16 cellular contexts compared by ENCODE assay signal in genomic region chr2:218003265-218003950, GRCh38. TPM values are rescaled to one million over a fixed set of nuclear protein-coding genes. Genes with fewer than 3 reads are reported as not detected.
DNase-seq lines count a peak whose midpoint lies in the region; ATAC-seq, FAIRE-seq and TF ChIP-seq lines count a peak whose summit lies in the region.
"Had no signal": no experiment of that assay in that cellular context is flagged by ENCODE, and none has a peak within 500 bp of the region (broad histone marks: within the 10 kb centered on the region; RNA-seq: fewer than 3 reads in every experiment).

No MANE protein-coding gene starts in this region.

- H3K27me3 ChIP-seq in pancreas: no peaks in the 10 kb centered on the region

- H3K9me3 ChIP-seq in pancreas: no peaks in the 10 kb centered on the region

- CTCF ChIA-PET in AG04449 (lab: Yijun Ruan, JAX): interaction anchor here (1.1 to 4.1 kb wide), 7 partner anchors 10 to 116 kb away, joined by 3 to 34 read pairs (median 4); partner anchors contain the start of gene RUFY4

- intact Hi-C loops in pancreas (cut with DNase I): no loop called here

- H3K4me1 Mint-ChIP-seq in endothelial cell (ENCODE audit: unreplicated experiment) (peaks cover 23% of the 10 kb centered on the region), immature natural killer cell (no peaks in the 10 kb centered on the region)
- H3K4me1 Mint-ChIP-seq in natural killer cell treated with Interleukin-12 subunit alpha and Interleukin-12 subunit beta and Interleukin-15 and Interleukin-18, amount 100 ng/mL, for 72 hours (ENCODE audit: low read depth in 2 of 2): no peaks in the 10 kb centered on the region
- H3K4me1 Mint-ChIP-seq: activated B cell treated with CpG ODN at 0.5 μM for 24 hours, memory B cell had no signal

- H3K4me3 ChIP-seq in AG04449 (ENCODE audit: low read depth, low read length): peak overlapping the region; percentile 76
- H3K4me3 ChIP-seq in fibroblast of mammary gland (ENCODE audit: control insufficient read depth, low read depth, low read length): peak overlapping the region; percentile 79
- H3K4me3 ChIP-seq in pancreas: peak overlapping the region in 3 of 4 donors; percentile 55 to 63 (median 62)
- H3K4me3 ChIP-seq: GM12878 had no signal

- H3K9me3 Mint-ChIP-seq in endothelial cell (ENCODE audit: unreplicated experiment): no peaks in the 10 kb centered on the region
- no peaks in the 10 kb centered on the region for H3K9me3 Mint-ChIP-seq in immature natural killer cell
- H3K9me3 Mint-ChIP-seq in natural killer cell treated with Interleukin-12 subunit alpha and Interleukin-12 subunit beta and Interleukin-15 and Interleukin-18, amount 100 ng/mL, for 72 hours: no peaks in the 10 kb centered on the region
- H3K9me3 Mint-ChIP-seq: activated B cell treated with CpG ODN at 0.5 μM for 24 hours; activated naive CD4-positive, alpha-beta T cell treated with anti-CD3 and anti-CD28 coated beads for 36 hours; CD8-positive, alpha-beta T cell; memory B cell had no signal

- H3K36me3 ChIP-seq in pancreas: no peaks in the 10 kb centered on the region

- TF ChIP-seq CTCF in AG04449 (IDR thresholded peaks at IDR 0.05; ENCODE audit: insufficient read depth, low read length, missing control alignments) (no peak), fibroblast of mammary gland (conservative IDR thresholded peaks at IDR 0.05; ENCODE audit: control insufficient read depth, insufficient read depth, low read depth, low read length) (no peak), pancreas (IDR thresholded peaks at IDR 0.05) (no peak), endothelial cell (IDR thresholded peaks at IDR 0.05; ENCODE audit: unreplicated experiment) (no peak)

- H3K27me3 Mint-ChIP-seq in endothelial cell (ENCODE audit: unreplicated experiment) (peaks cover 11% of the 10 kb centered on the region), immature natural killer cell (ENCODE audit: low read depth in 3 of 3) (peaks cover 0 to 5% (median 2%) of the 10 kb centered on the region in 3 donors)
- H3K27me3 Mint-ChIP-seq in natural killer cell treated with Interleukin-12 subunit alpha and Interleukin-12 subunit beta and Interleukin-15 and Interleukin-18, amount 100 ng/mL, for 72 hours: peaks cover 13 to 14% of the 10 kb centered on the region in 2 donors

- H3K4me1 ChIP-seq in pancreas: peaks cover 0 to 26% (median 18%) of the 10 kb centered on the region in 3 donors

- DNase-seq in AG04449 (ENCODE audit: low read depth, low spot score) (no peak), RPMI7951 (ENCODE audit: low read depth) (peak; percentile 59), fibroblast of mammary gland (ENCODE audit: low read depth) (peak; percentile 89), pancreas (peak in 3 of 6 donors; percentile 57 to 77 (median 71)), endothelial cell (ENCODE audit: low spot score) (no peak), immature natural killer cell (no peak)
- no peak for DNase-seq in natural killer cell treated with Interleukin-12 subunit alpha and Interleukin-12 subunit beta and Interleukin-15 and Interleukin-18, amount 100 ng/mL, for 72 hours (ENCODE audit: low spot score)
- DNase-seq: activated B cell treated with CpG ODN at 0.5 μM for 24 hours; activated naive CD4-positive, alpha-beta T cell treated with anti-CD3 and anti-CD28 coated beads for 36 hours; CD8-positive, alpha-beta T cell; MM.1S; stimulated activated CD4-positive, alpha-beta T cell treated with anti-CD3 and anti-CD28 coated beads, Interleukin-2, amount 100 ng/mL, for 48 hours had no signal

- POLR2A ChIA-PET in AG04449 (lab: Yijun Ruan, JAX): interaction anchor here (0.6 to 2.7 kb wide), 6 partner anchors 9 to 74 kb away, joined by 3 to 14 read pairs (median 3); no protein-coding TSS in a partner anchor

- H3K27ac Mint-ChIP-seq in endothelial cell (ENCODE audit: unreplicated experiment) (no peak overlapping the region), immature natural killer cell (no peak overlapping the region)
- H3K27ac Mint-ChIP-seq in natural killer cell treated with Interleukin-12 subunit alpha and Interleukin-12 subunit beta and Interleukin-15 and Interleukin-18, amount 100 ng/mL, for 72 hours: no peak overlapping the region
- H3K27ac Mint-ChIP-seq: activated B cell treated with CpG ODN at 0.5 μM for 24 hours; activated naive CD4-positive, alpha-beta T cell treated with anti-CD3 and anti-CD28 coated beads for 36 hours; CD8-positive, alpha-beta T cell; memory B cell had no signal

- WGBS in pancreas, 2 donors: 24 to 28% methylated on average over 11 of the region's 11 CpGs

- no peak overlapping the region for H3K4me3 Mint-ChIP-seq in endothelial cell (ENCODE audit: unreplicated experiment)
- no peak overlapping the region for H3K4me3 Mint-ChIP-seq in immature natural killer cell
- no peak overlapping the region for H3K4me3 Mint-ChIP-seq in natural killer cell treated with Interleukin-12 subunit alpha and Interleukin-12 subunit beta and Interleukin-15 and Interleukin-18, amount 100 ng/mL, for 72 hours
- H3K4me3 Mint-ChIP-seq: activated B cell treated with CpG ODN at 0.5 μM for 24 hours; activated naive CD4-positive, alpha-beta T cell treated with anti-CD3 and anti-CD28 coated beads for 36 hours; CD8-positive, alpha-beta T cell; memory B cell had no signal

- FAIRE-seq in pancreas (lab: Jason Lieb, UNC): no peak
- FAIRE-seq: GM12878 had no signal

- peak overlapping the region; percentile 70 to 81 (median 78) for H3K27ac ChIP-seq in pancreas
- H3K27ac ChIP-seq: epithelial cell of prostate had no signal

- ATAC-seq in pancreas: peak; percentile 43 to 55 (median 50)
- no peak for ATAC-seq in GM18861 (IDR thresholded peaks at IDR 0.05; ENCODE audit: unreplicated experiment)
- ATAC-seq in natural killer cell treated with Interleukin-12 subunit alpha and Interleukin-12 subunit beta and Interleukin-15 and Interleukin-18, amount 100 ng/mL, for 72 hours: no peak
- ATAC-seq: CD8-positive, alpha-beta T cell had no signal

- H3K36me3 Mint-ChIP-seq in endothelial cell (ENCODE audit: low read depth, unreplicated experiment): no peaks in the 10 kb centered on the region
- H3K36me3 Mint-ChIP-seq in immature natural killer cell: no peaks in the 10 kb centered on the region
- H3K36me3 Mint-ChIP-seq in natural killer cell treated with Interleukin-12 subunit alpha and Interleukin-12 subunit beta and Interleukin-15 and Interleukin-18, amount 100 ng/mL, for 72 hours: no peaks in the 10 kb centered on the region
- H3K36me3 Mint-ChIP-seq: CD8-positive, alpha-beta T cell; memory B cell had no signal

RNA-seq across cellular contexts. Expression of gene TNS1, which starts 0.6 kb away (rescaled TPM):
- total RNA-seq in RPMI7951 (2014; rRNA removed; shearing (Covaris generic)): 2.5 and 3.6 TPM in 2 replicates
- 100 to 1,000 TPM in 4 of 6 donors, 10 to 100 TPM in 2; 90.4 to 166 (median 114) TPM for total RNA-seq in pancreas
- 10 to 100 TPM; 38.5 to 93.7 TPM for polyA plus RNA-seq in pancreas
- 11.6 TPM for total RNA-seq in endothelial cell (ENCODE audit: unreplicated experiment)
- polyA plus RNA-seq in immature natural killer cell: under 1 TPM in 1 of 3 donors, not detected in 2; 0.40 TPM
- 1 to 10 TPM in 1 of 2 donors, under 1 TPM in 1; 0.29 to 2.1 TPM for total RNA-seq in natural killer cell treated with Interleukin-12 subunit alpha and Interleukin-12 subunit beta and Interleukin-15 and Interleukin-18, amount 100 ng/mL, for 72 hours
- total RNA-seq: CD8-positive, alpha-beta T cell had no signal

Comparison
In these comparisons a context has a peak if more than half of its experiments do, and no peak if none do; other contexts are left out.
1. DNase-seq: peak in RPMI7951 (single experiment) and fibroblast of mammary gland (single experiment); none in AG04449 (single experiment), endothelial cell (single experiment), immature natural killer cell (0 of 3) and natural killer cell treated with Interleukin-12 subunit alpha and Interleukin-12 subunit beta and Interleukin-15 and Interleukin-18, amount 100 ng/mL, for 72 hours (single experiment).
2. ATAC-seq: peak in pancreas (4 of 4); none in GM18861 (single experiment) and natural killer cell treated with Interleukin-12 subunit alpha and Interleukin-12 subunit beta and Interleukin-15 and Interleukin-18, amount 100 ng/mL, for 72 hours (0 of 2).
3. Peak in every context shown above with its lines, with median percentiles within 50 percentile points of each other: H3K4me3 ChIP-seq.